In genomic region chr2:168495524-168495923, GRCh38 we compare ENCODE assay signal across 12 cellular contexts. TPM values are rescaled to one million over a fixed set of nuclear protein-coding genes. Genes with fewer than 3 reads are reported as not detected.
DNase-seq lines count a peak whose midpoint lies in the region; ATAC-seq, FAIRE-seq and TF ChIP-seq lines count a peak whose summit lies in the region.
"Had no signal": no experiment of that assay in that cellular context is flagged by ENCODE, and none has a peak within 500 bp of the region (broad histone marks: within the 10 kb centered on the region; RNA-seq: fewer than 3 reads in every experiment).

No MANE protein-coding gene starts in this region.

- H3K4me1 ChIP-seq in MM.1S (ENCODE audit: low read length) = peaks cover 32% of the 10 kb centered on the region
- peaks cover 46% of the 10 kb centered on the region for H3K4me1 ChIP-seq in Caco-2
- no peaks in the 10 kb centered on the region for H3K4me1 ChIP-seq in kidney (ENCODE audit: control insufficient read depth in 1 of 2, insufficient read depth in 1 of 2, low read depth in 1 of 2, low read length in 2 of 2)
- peaks cover 0 to 15% (median 4%) of the 10 kb centered on the region in 3 donors for H3K4me1 ChIP-seq in gastroesophageal sphincter

- ATAC-seq in HG02852 (IDR thresholded peaks at IDR 0.05; ENCODE audit: unreplicated experiment) (peak; percentile 85), gastroesophageal sphincter (no peak)
- ATAC-seq: naive thymus-derived CD8-positive, alpha-beta T cell had no signal

- TF ChIP-seq POLR2A in GM12891 (IDR thresholded peaks at IDR 0.05; ENCODE audit: low read depth, low read length) (no peak), gastroesophageal sphincter (IDR thresholded peaks at IDR 0.05) (no peak)

- no peak for TF ChIP-seq EP300 in gastroesophageal sphincter (IDR thresholded peaks at IDR 0.05)

- intact Hi-C loops in Caco-2 (cut with micrococcal nuclease; ENCODE audit: unreplicated experiment) (loop anchor here (2.0 kb wide), 1 partner anchor 149 kb away; no protein-coding TSS in a partner anchor), kidney (cut with DNase I) (no loop called here)

- H3K36me3 ChIP-seq in MM.1S (replicated peaks; ENCODE audit: insufficient read depth, low read length) = no peaks in the 10 kb centered on the region
- no peaks in the 10 kb centered on the region; the same call in 1 of the 2 replicates for H3K36me3 ChIP-seq in Caco-2 (ENCODE audit: control insufficient read depth, insufficient read depth, low read length)
- no peaks in the 10 kb centered on the region for H3K36me3 ChIP-seq in kidney (ENCODE audit: control insufficient read depth in 1 of 2, insufficient read depth in 2 of 2, low read length in 2 of 2)
- no peaks in the 10 kb centered on the region for H3K36me3 ChIP-seq in gastroesophageal sphincter

- no peaks in the 10 kb centered on the region for H3K9me2 ChIP-seq in MM.1S (replicated peaks; ENCODE audit: insufficient read depth, low read length)

- in situ Hi-C loops in G401 (cut with HindIII; ENCODE audit: low sequenced_read_pairs) = no loop called here

- no peak overlapping the region for H3K4me3 ChIP-seq in MM.1S (ENCODE audit: low read length)
- H3K4me3 ChIP-seq in Caco-2 (ENCODE audit: low read depth, low read length) = no peak overlapping the region
- H3K4me3 ChIP-seq in kidney (ENCODE audit: low read length in 2 of 2) = no peak overlapping the region
- H3K4me3 ChIP-seq in gastroesophageal sphincter = no peak overlapping the region

- H3K27ac Mint-ChIP-seq in Caco-2 (ENCODE audit: unreplicated experiment) = no peak overlapping the region
- H3K27ac Mint-ChIP-seq: CD4-positive, alpha-beta T cell had no signal

- 79% methylated on average over 1 of the region's 1 CpG; no CpG with 5 or more reads in 1 of the 2 donors for WGBS in gastroesophageal sphincter (ENCODE audit: low coverage in 1 of 2), 2 donors

- peaks cover 53% of the 10 kb centered on the region for H3K4me1 Mint-ChIP-seq in Caco-2 (ENCODE audit: low read depth, unreplicated experiment)

- BruUV-seq in Caco-2 (replicated peaks; lab: Mats Ljungman, UMichigan) = no TSS peak

- DNase-seq in GM12891 (ENCODE audit: insufficient read length, low spot score) = no peak
- peak; percentile 6 for DNase-seq in GM19240 (ENCODE audit: insufficient read length, low spot score)
- DNase-seq in MM.1S = peak; percentile 89
- no peak for DNase-seq in Caco-2
- no peak for DNase-seq in G401 (ENCODE audit: low spot score)
- DNase-seq in kidney = no peak
- DNase-seq: CD4-positive, alpha-beta T cell; H9; naive thymus-derived CD8-positive, alpha-beta T cell; NCI-H1417 had no signal

- peaks cover 26% of the 10 kb centered on the region for H3F3A ChIP-seq in MM.1S (ENCODE audit: insufficient read depth, low read length)

- H3K27ac ChIP-seq in MM.1S (ENCODE audit: low read length) (peak overlapping the region; percentile 79), kidney (ENCODE audit: low read depth in 2 of 2, low read length in 2 of 2) (no peak overlapping the region), gastroesophageal sphincter (no peak overlapping the region)

- peaks cover 14% of the 10 kb centered on the region for H3K36me3 Mint-ChIP-seq in Caco-2 (ENCODE audit: insufficient read depth, unreplicated experiment)

- H3K9me3 ChIP-seq in MM.1S (replicated peaks; ENCODE audit: insufficient read depth, low read length) (no peaks in the 10 kb centered on the region), Caco-2 (peaks cover 5% of the 10 kb centered on the region; the same call in 1 of the 2 replicates), kidney (ENCODE audit: control insufficient read depth in 1 of 2, low read length in 2 of 2) (no peaks in the 10 kb centered on the region), gastroesophageal sphincter (no peaks in the 10 kb centered on the region)

- H3K9me3 Mint-ChIP-seq in Caco-2 (ENCODE audit: unreplicated experiment) = peaks cover 9% of the 10 kb centered on the region
- H3K9me3 Mint-ChIP-seq: CD4-positive, alpha-beta T cell; naive thymus-derived CD8-positive, alpha-beta T cell had no signal

- H3K9ac ChIP-seq in MM.1S (ENCODE audit: low read length) = no peak overlapping the region
- no peak overlapping the region for H3K9ac ChIP-seq in kidney (ENCODE audit: low read length in 2 of 2)

- H3K79me2 ChIP-seq in MM.1S (ENCODE audit: low read length) = peaks cover 85% of the 10 kb centered on the region

- H3K4me2 ChIP-seq in MM.1S (ENCODE audit: low read depth, low read length) = peak overlapping the region; percentile 59

- no peak overlapping the region for H3K4me3 Mint-ChIP-seq in Caco-2 (ENCODE audit: unreplicated experiment)
- H3K4me3 Mint-ChIP-seq: CD4-positive, alpha-beta T cell; H9; naive thymus-derived CD8-positive, alpha-beta T cell had no signal

- POLR2A ChIA-PET in Caco-2 (lab: Charles Lee) = no interaction called here

- H3K27me3 ChIP-seq in MM.1S (replicated peaks; ENCODE audit: insufficient read depth, low read length) = no peaks in the 10 kb centered on the region
- no peaks in the 10 kb centered on the region for H3K27me3 ChIP-seq in Caco-2 (replicated peaks; ENCODE audit: control insufficient read depth, insufficient read depth, low read length)
- no peaks in the 10 kb centered on the region for H3K27me3 ChIP-seq in gastroesophageal sphincter

- peak; percentile 82 for FAIRE-seq in GM12891 (lab: Jason Lieb, UNC)
- no peak for FAIRE-seq in kidney (lab: Jason Lieb, UNC)

- CTCF ChIA-PET in Caco-2 (lab: Charles Lee) = no interaction called here

- TF ChIP-seq CTCF in MM.1S (IDR thresholded peaks at IDR 0.05; ENCODE audit: low read length) (no peak), Caco-2 (IDR thresholded peaks at IDR 0.05; ENCODE audit: insufficient read depth in 1 of 2, low read depth in 1 of 2, low read length in 1 of 2, severe bottlenecking in 1 of 2, unreplicated experiment in 1 of 2) (no peak), kidney (IDR thresholded peaks at IDR 0.05; ENCODE audit: borderline replicate concordance, extremely low read depth, insufficient read depth) (no peak), gastroesophageal sphincter (IDR thresholded peaks at IDR 0.05) (no peak)

- no peaks in the 10 kb centered on the region for H4K20me1 ChIP-seq in MM.1S (ENCODE audit: insufficient read depth, low read length)

- no peak overlapping the region for H2AFZ ChIP-seq in MM.1S (ENCODE audit: low read length)

- H3K27me3 Mint-ChIP-seq in Caco-2 (ENCODE audit: insufficient read depth, unreplicated experiment) = no peaks in the 10 kb centered on the region
- H3K27me3 Mint-ChIP-seq: CD4-positive, alpha-beta T cell; naive thymus-derived CD8-positive, alpha-beta T cell had no signal

TF ChIP-seq in GM12891, 5 proteins besides CTCF, POLR2A, EP300 and RAD21:
- TF ChIP-seq PAX5 (IDR thresholded peaks at IDR 0.05; ENCODE audit: insufficient read depth, low read length, severe bottlenecking) (no peak), SPI1 (IDR thresholded peaks at IDR 0.05; ENCODE audit: low read depth, low read length) (no peak), POU2F2 (IDR thresholded peaks at IDR 0.05; ENCODE audit: low read depth, low read length) (no peak), POLR2AphosphoS5 (IDR thresholded peaks at IDR 0.05; ENCODE audit: low read depth, low read length) (no peak)

RNA-seq across cellular contexts. Expression of gene CERS6, which starts 39.5 kb away (rescaled TPM):
- polyA plus RNA-seq in GM12891 (2012; ENCODE audit: low read depth, missing spikeins) = 1.7 TPM
- total RNA-seq in Caco-2 (2022) = 32.7 and 35.5 TPM in 2 replicates
- 12.5 and 23.5 TPM in 2 replicates for total RNA-seq in G401 (2014; rRNA removed; shearing (Covaris generic))
- 18.8 TPM for total RNA-seq in kidney
- polyA plus RNA-seq in kidney (ENCODE audit: insufficient read depth, low read depth, low replicate concordance) = 9.4 TPM
- 10 to 100 TPM; 45.0 to 61.2 (median 56.4) TPM for total RNA-seq in gastroesophageal sphincter

Comparison
In these comparisons a context has a peak if more than half of its experiments do, and no peak if none do; other contexts are left out.
1. DNase-seq: peak in GM19240 (single experiment) and MM.1S (single experiment); none in GM12891 (single experiment), Caco-2 (0 of 2), G401 (single experiment) and kidney (single experiment).